Comparison of ENCODE assay signal across 19 cellular contexts in genomic region chr12:125387206-125387605, GRCh38.
DNase-seq lines count a peak whose midpoint lies in the region; ATAC-seq, FAIRE-seq and TF ChIP-seq lines count a peak whose summit lies in the region.
"Had no signal": no experiment of that assay in that cellular context is flagged by ENCODE, and none has a peak within 500 bp of the region (broad histone marks: within the 10 kb centered on the region; RNA-seq: fewer than 3 reads in every experiment).

No MANE protein-coding gene starts in this region.

- ATAC-seq in left colon (peak; percentile 86), right lobe of liver (peak; percentile 96 to 98 (median 98)), pancreas (peak in 3 of 4 donors; percentile 12 to 61 (median 47)), HG03521 (IDR thresholded peaks at IDR 0.05; ENCODE audit: unreplicated experiment) (no peak)
- ATAC-seq: GM12878, GM23338 had no signal

- no peaks in the 10 kb centered on the region for H3K36me3 ChIP-seq in right lobe of liver
- H3K36me3 ChIP-seq in pancreas = no peaks in the 10 kb centered on the region
- H3K36me3 ChIP-seq in ascending aorta = no peaks in the 10 kb centered on the region
- H3K36me3 ChIP-seq: BLaER1 had no signal

- no peaks in the 10 kb centered on the region for H3K27me3 ChIP-seq in right lobe of liver
- H3K27me3 ChIP-seq in pancreas = peaks cover 0 to 4% (median 0%) of the 10 kb centered on the region in 4 donors
- H3K27me3 ChIP-seq in ascending aorta = no peaks in the 10 kb centered on the region
- H3K27me3 ChIP-seq: BLaER1 had no signal

- TF ChIP-seq POLR2A in right lobe of liver (IDR thresholded peaks at IDR 0.05) = no peak

- H3K27ac ChIP-seq in right lobe of liver (peak overlapping the region; percentile 5 to 67 (median 54)), pancreas (no peak overlapping the region), ascending aorta (no peak overlapping the region)
- H3K27ac ChIP-seq: BLaER1 had no signal

- DNase-seq in HuH-7 (ENCODE audit: low spot score) (peak; percentile 8), left colon (no peak), right lobe of liver (peak in 2 of 3 donors; percentile 33 to 70), pancreas (no peak), ascending aorta (ENCODE audit: low spot score in 2 of 2) (no peak), ureter (ENCODE audit: low spot score) (no peak), DMS 273 (lab: John Stamatoyannopoulos, UW; ENCODE audit: unreplicated experiment) (no peak)
- DNase-seq: 8988T; CD4-positive, alpha-beta memory T cell; DMS53; DND-41; EL; HCEC 1CT; KBM-7 had no signal

- H3K9me3 ChIP-seq in right lobe of liver (no peaks in the 10 kb centered on the region), pancreas (no peaks in the 10 kb centered on the region), ascending aorta (no peaks in the 10 kb centered on the region)
- H3K9me3 ChIP-seq: BLaER1 had no signal

- no peak for TF ChIP-seq CTCF in right lobe of liver (IDR thresholded peaks at IDR 0.05)
- TF ChIP-seq CTCF in pancreas (IDR thresholded peaks at IDR 0.05) = no peak
- no peak for TF ChIP-seq CTCF in ascending aorta (IDR thresholded peaks at IDR 0.05)

- H3K4me3 ChIP-seq in right lobe of liver = peak overlapping the region in 1 of 3 donors; percentile 10
- H3K4me3 ChIP-seq in pancreas = no peak overlapping the region
- H3K4me3 ChIP-seq in ascending aorta = no peak overlapping the region
- H3K4me3 ChIP-seq: BLaER1, GM12878, GM23338 had no signal

- intact Hi-C loops in left colon (cut with DNase I, micrococcal nuclease) (no loop called here), right lobe of liver (cut with DNase I) (no loop called here), pancreas (cut with DNase I) (no loop called here), ascending aorta (cut with DNase I) (no loop called here)

- no peak for FAIRE-seq in pancreas (lab: Jason Lieb, UNC)
- FAIRE-seq: GM12878, H54 had no signal

- H3K4me1 ChIP-seq in right lobe of liver (peaks cover 0 to 17% (median 6%) of the 10 kb centered on the region in 4 donors), pancreas (peaks cover 0 to 3% (median 0%) of the 10 kb centered on the region in 3 donors), ascending aorta (no peaks in the 10 kb centered on the region)
- H3K4me1 ChIP-seq: BLaER1 had no signal

Comparison
In these comparisons a context has a peak if more than half of its experiments do, and no peak if none do; other contexts are left out.
1. DNase-seq: peak in HuH-7 (single experiment) and right lobe of liver (2 of 3); none in left colon (0 of 2), pancreas (0 of 6), ascending aorta (0 of 2), ureter (single experiment) and DMS 273 (single experiment).
2. H3K27ac ChIP-seq: peak in right lobe of liver (3 of 3); none in pancreas (0 of 4) and ascending aorta (0 of 2).